Comparison of ENCODE assay signal across 1 cellular context in genomic region chr1:20589331-20590312, GRCh38.
TF ChIP-seq lines count a peak whose summit lies in the region.

No MANE protein-coding gene starts in this region.

TF ChIP-seq in endothelial cell of umbilical vein, 7 proteins besides CTCF, POLR2A, EP300 and RAD21:
- no peak for TF ChIP-seq JUN (IDR thresholded peaks at IDR 0.05; ENCODE audit: borderline replicate concordance, insufficient read depth, insufficient read length, low read depth)
- peak; percentile 39 for TF ChIP-seq EZH2 (IDR thresholded peaks at IDR 0.05; ENCODE audit: borderline replicate concordance, low read depth, low read length, severe bottlenecking)
